8 cellular contexts compared by ENCODE assay signal in genomic region chr18:13137041-13137938, GRCh38.
A peak's percentile ranks its signal among the peaks of the same experiment; 100 is the strongest.
DNase-seq lines count a peak whose midpoint lies in the region; ATAC-seq, FAIRE-seq and TF ChIP-seq lines count a peak whose summit lies in the region.

No MANE protein-coding gene starts in this region.

- peak overlapping the region; percentile 93 to 99 (median 96) for H3K27ac Mint-ChIP-seq in CD4-positive, alpha-beta memory T cell

- H3K4me3 ChIP-seq in CD4-positive, alpha-beta memory T cell (ENCODE audit: low read length in 2 of 2): peak overlapping the region; percentile 69 to 92
- H3K4me3 ChIP-seq in pancreas: peak overlapping the region; percentile 36 to 69 (median 53)
- no peak overlapping the region for H3K4me3 ChIP-seq in SJCRH30

- FAIRE-seq in pancreas (lab: Jason Lieb, UNC): no peak

- no peak for TF ChIP-seq CTCF in GM20000 (IDR thresholded peaks at IDR 0.05; ENCODE audit: extremely low read depth, missing control alignments)
- no peak for TF ChIP-seq CTCF in pancreas (IDR thresholded peaks at IDR 0.05)

- peak; percentile 35 to 47 (median 41) for DNase-seq in CD4-positive, alpha-beta memory T cell
- DNase-seq in GM20000 (ENCODE audit: low spot score): peak; percentile 79
- DNase-seq in NCI-H2227 (lab: John Stamatoyannopoulos, UW; ENCODE audit: unreplicated experiment): peak; percentile 44
- DNase-seq in activated naive CD4-positive, alpha-beta T cell treated with Interleukin-2 at 50 U/mL for 16 hours: peak; percentile 28
- peak; percentile 77 for DNase-seq in Right ventricle myocardium inferior (ENCODE audit: missing footprints)
- peak in 3 of 6 donors; percentile 16 to 80 (median 38) for DNase-seq in pancreas
- no peak for DNase-seq in DMS153 treated with DMSO at 0.1 percent for 48 hours (lab: John Stamatoyannopoulos, UW; ENCODE audit: unreplicated experiment)
- no peak for DNase-seq in SJCRH30

- peak; percentile 54 for ATAC-seq in Right ventricle myocardium inferior
- peak; percentile 59 to 72 (median 69) for ATAC-seq in pancreas

- peak overlapping the region; percentile 54 for H3K27ac ChIP-seq in CD4-positive, alpha-beta memory T cell (ENCODE audit: low read depth, low read length)
- H3K27ac ChIP-seq in pancreas (peak overlapping the region in 2 of 4 donors; percentile 8 to 50), SJCRH30 (no peak overlapping the region)

- H3K9me3 Mint-ChIP-seq in CD4-positive, alpha-beta memory T cell: no peaks in the 10 kb centered on the region

- 12 to 14% methylated on average over 64 to 69 of the region's 69 CpGs for WGBS in pancreas, 2 donors

- H3K36me3 ChIP-seq in CD4-positive, alpha-beta memory T cell (ENCODE audit: insufficient read depth, low read length): no peaks in the 10 kb centered on the region
- H3K36me3 ChIP-seq in pancreas (no peaks in the 10 kb centered on the region), SJCRH30 (no peaks in the 10 kb centered on the region)

- H3K4me1 ChIP-seq in CD4-positive, alpha-beta memory T cell (ENCODE audit: insufficient read depth, low read length): peaks cover 19% of the 10 kb centered on the region
- H3K4me1 ChIP-seq in pancreas: no peaks in the 10 kb centered on the region
- no peaks in the 10 kb centered on the region for H3K4me1 ChIP-seq in SJCRH30

- peaks cover 19 to 29% (median 24%) of the 10 kb centered on the region in 4 donors for H3K4me1 Mint-ChIP-seq in CD4-positive, alpha-beta memory T cell

- POLR2A ChIA-PET in CD4-positive, alpha-beta memory T cell (lab: Charles Lee; ENCODE audit: partially characterized antibody): interaction anchor here (0.7 to 2.1 kb wide), 10 partner anchors 10 to 760 kb away, joined by 3 to 17 read pairs (median 4); partner anchors contain the start of genes AFG3L2, CEP192 and PTPN2

- no peaks in the 10 kb centered on the region for H3K27me3 ChIP-seq in CD4-positive, alpha-beta memory T cell (ENCODE audit: insufficient read depth, low read length)
- H3K27me3 ChIP-seq in pancreas (no peaks in the 10 kb centered on the region), SJCRH30 (no peaks in the 10 kb centered on the region)

- peak overlapping the region; percentile 90 to 100 (median 97) for H3K4me3 Mint-ChIP-seq in CD4-positive, alpha-beta memory T cell

- intact Hi-C loops in CD4-positive, alpha-beta memory T cell (cut with micrococcal nuclease): loop anchor here (1.0 to 5.0 kb wide), 5 partner anchors 145 to 760 kb away; partner anchors contain the start of genes AFG3L2, CEP192 and SEH1L
- intact Hi-C loops in Right ventricle myocardium inferior (cut with DNase I): no loop called here
- intact Hi-C loops in pancreas (cut with DNase I): no loop called here

- CTCF ChIA-PET in CD4-positive, alpha-beta memory T cell (lab: Charles Lee; ENCODE audit: partially characterized antibody): no interaction called here

- no peaks in the 10 kb centered on the region for H3K9me3 ChIP-seq in CD4-positive, alpha-beta memory T cell (ENCODE audit: control insufficient read depth in 1 of 2, low read length in 2 of 2)
- no peaks in the 10 kb centered on the region for H3K9me3 ChIP-seq in pancreas
- H3K9me3 ChIP-seq in SJCRH30 (replicated peaks): no peaks in the 10 kb centered on the region

- H3K36me3 Mint-ChIP-seq in CD4-positive, alpha-beta memory T cell: peaks cover 0 to 10% of the 10 kb centered on the region in 2 donors

- H3K27me3 Mint-ChIP-seq in CD4-positive, alpha-beta memory T cell: no peaks in the 10 kb centered on the region

Comparison
In these comparisons a context has a peak if more than half of its experiments do, and no peak if none do; other contexts are left out.
1. DNase-seq: peak in CD4-positive, alpha-beta memory T cell (5 of 5), GM20000 (single experiment), NCI-H2227 (single experiment), activated naive CD4-positive, alpha-beta T cell treated with Interleukin-2 at 50 U/mL for 16 hours (single experiment) and Right ventricle myocardium inferior (single experiment); none in DMS153 treated with DMSO at 0.1 percent for 48 hours (single experiment) and SJCRH30 (0 of 2).